ENCODE assay signal across 17 cellular contexts in the genomic region with DNA sequence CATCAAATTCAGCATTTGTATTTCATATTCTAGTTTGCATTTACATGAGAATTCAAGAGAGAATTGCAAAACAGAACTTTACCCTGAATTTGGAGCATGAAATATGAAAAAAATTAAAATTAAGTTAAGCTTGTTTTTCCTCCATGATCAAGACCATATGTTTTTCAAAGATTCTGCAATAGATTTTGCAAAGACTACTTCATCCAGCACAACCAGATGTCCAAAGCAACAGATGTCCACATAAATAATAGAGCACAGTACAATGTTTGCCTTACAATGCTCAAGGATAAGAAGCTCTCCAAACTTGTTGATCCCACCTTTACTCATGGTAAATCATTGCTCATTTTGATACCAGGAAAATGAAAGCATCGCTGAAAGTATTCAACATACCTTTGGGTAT. TPM values are rescaled to one million over a fixed set of nuclear protein-coding genes. Genes with fewer than 3 reads are reported as not detected.
"Had no signal": no experiment of that assay in that cellular context is flagged by ENCODE, and none has a peak within 500 bp of the region (broad histone marks: within the 10 kb centered on the region; RNA-seq: fewer than 3 reads in every experiment).

No MANE protein-coding gene starts in this region.

- DNase-seq: activated B cell treated with CpG ODN at 0.5 μM for 24 hours; activated CD4-positive, alpha-beta memory T cell treated with anti-CD3 and anti-CD28 coated beads, Interleukin-2, amount 10 ng/mL, durations not matched to agents 7 days and 5 days; activated CD4-positive, alpha-beta T cell treated with anti-CD3 and anti-CD28 coated beads for 4 hours; activated CD8-positive, alpha-beta memory T cell treated with anti-CD3 and anti-CD28 coated beads, Interleukin-2, amount 10 ng/mL, durations not matched to agents 7 days and 5 days; amniotic stem cell; foreskin keratinocyte; hypothalamus; kidney; left lung; stimulated activated CD4-positive, alpha-beta T cell treated with anti-CD3 and anti-CD28 coated beads, Interleukin-2, amount 100 ng/mL, for 24 hours; stomach; T-cell; T-helper 9 cell; testis had no signal

- ATAC-seq: activated CD8-positive, alpha-beta memory T cell treated with anti-CD3 and anti-CD28 coated beads, Interleukin-2, amount 10 ng/mL, durations not matched to agents 7 days and 5 days; foreskin keratinocyte; left lung; T-cell had no signal

RNA-seq across cellular contexts. Expression of a gene that starts 25.6 kb away (rescaled TPM):
- total RNA-seq: activated B cell treated with CpG ODN at 0.5 μM for 24 hours; activated CD4-positive, alpha-beta memory T cell treated with anti-CD3 and anti-CD28 coated beads, Interleukin-2, amount 10 ng/mL, durations not matched to agents 7 days and 5 days; cardiac muscle cell; mononuclear cell; progenitor cell of endocrine pancreas had no signal
